16 cellular contexts compared by ENCODE assay signal in the genomic region with DNA sequence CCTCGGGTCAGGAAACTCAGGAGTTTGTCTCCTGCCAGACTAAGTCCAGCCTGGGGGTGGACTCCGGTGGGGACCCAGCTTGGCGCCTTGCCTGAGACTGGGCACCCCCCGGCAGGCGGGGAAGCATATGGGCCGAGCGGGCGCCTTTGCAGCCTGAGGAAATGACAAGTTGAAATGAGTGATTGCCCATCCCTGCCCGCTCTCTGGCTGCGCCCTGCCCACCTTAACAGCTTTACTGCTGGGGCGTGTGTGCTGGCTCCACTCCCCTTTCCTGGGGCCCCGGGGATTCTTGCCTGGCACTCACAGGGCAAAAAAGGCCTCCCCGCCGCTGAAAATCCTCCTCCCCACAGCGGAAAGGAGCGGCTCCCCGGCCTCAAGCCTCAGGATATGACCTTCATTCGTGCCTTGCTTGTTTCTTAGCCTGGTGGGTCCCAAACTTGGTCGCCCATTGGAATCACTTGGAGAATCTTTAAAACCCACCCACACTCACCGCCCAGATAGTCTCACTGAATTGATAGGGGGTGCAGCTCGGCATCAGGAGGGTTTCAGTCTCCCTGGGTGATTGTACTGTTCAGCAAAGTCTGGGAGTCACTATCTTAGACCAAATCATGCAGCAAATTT. TPM values are rescaled to one million over a fixed set of nuclear protein-coding genes. Genes with fewer than 3 reads are reported as not detected.
DNase-seq lines count a peak whose midpoint lies in the region; ATAC-seq and TF ChIP-seq lines count a peak whose summit lies in the region.
"Had no signal": no experiment of that assay in that cellular context is flagged by ENCODE, and none has a peak within 500 bp of the region (broad histone marks: within the 10 kb centered on the region; RNA-seq: fewer than 3 reads in every experiment).

No MANE protein-coding gene starts in this region.

- H2AK5ac ChIP-seq in mesenchymal stem cell (ENCODE audit: low read length, severe bottlenecking) = no peak overlapping the region

- H3K36me3 ChIP-seq in gastroesophageal sphincter (no peaks in the 10 kb centered on the region), mesenchymal stem cell (ENCODE audit: control insufficient read depth in 1 of 2, insufficient read depth in 2 of 2, low read depth in 1 of 2, low read length in 2 of 2) (no peaks in the 10 kb centered on the region)
- H3K36me3 ChIP-seq: upper lobe of left lung had no signal

- H3K9me3 ChIP-seq in gastroesophageal sphincter (no peaks in the 10 kb centered on the region), mesenchymal stem cell (ENCODE audit: control insufficient read depth, low read length) (no peaks in the 10 kb centered on the region)
- H3K9me3 ChIP-seq: upper lobe of left lung had no signal

- H2BK12ac ChIP-seq in mesenchymal stem cell (ENCODE audit: low read length in 2 of 2) = no peak overlapping the region

- H4K91ac ChIP-seq in mesenchymal stem cell (ENCODE audit: low read length) = no peak overlapping the region

- no peaks in the 10 kb centered on the region for H3K36me3 Mint-ChIP-seq in nephron progenitor cell (ENCODE audit: low read depth)

- no peaks in the 10 kb centered on the region for H3K9me3 Mint-ChIP-seq in nephron progenitor cell
- H3K9me3 Mint-ChIP-seq: activated CD4-positive, alpha-beta T cell treated with anti-CD3 and anti-CD28 coated beads, Interleukin-2, amount 10 ng/mL, durations not matched to agents 24 days and 14 days had no signal

- TF ChIP-seq CTCF in AG04449 (IDR thresholded peaks at IDR 0.05; ENCODE audit: insufficient read depth, low read length, missing control alignments) (no peak), epithelial cell of proximal tubule (conservative IDR thresholded peaks at IDR 0.05; ENCODE audit: low read depth, low read length) (no peak), nephron progenitor cell (IDR thresholded peaks at IDR 0.05) (no peak), gastroesophageal sphincter (IDR thresholded peaks at IDR 0.05) (no peak)

- H2BK120ac ChIP-seq in mesenchymal stem cell (ENCODE audit: low read depth, low read length) = no peak overlapping the region

- DNase-seq in AG04449 (ENCODE audit: low read depth, low spot score) (no peak), NCI-H2227 treated with DMSO at 0.1 percent for 48 hours (lab: John Stamatoyannopoulos, UW) (peak; percentile 33), epithelial cell of proximal tubule (ENCODE audit: low read depth) (no peak), nephron progenitor cell (no peak), activated gamma-delta T cell treated with Interleukin-2 at 50 U/mL for 16 hours (no peak), mesenchymal stem cell (no peak)
- DNase-seq: activated CD4-positive, alpha-beta T cell treated with anti-CD3 and anti-CD28 coated beads, Interleukin-2, amount 10 ng/mL, durations not matched to agents 24 days and 14 days; activated effector memory CD4-positive, alpha-beta T cell treated with Interleukin-2 at 50 U/mL for 16 hours; foreskin melanocyte; NCI-H1694; SW 1271; upper lobe of left lung had no signal

- H3K27ac ChIP-seq in gastroesophageal sphincter (peak overlapping the region in 1 of 4 donors; percentile 3), mesenchymal stem cell (ENCODE audit: low read length, poor library complexity, severe bottlenecking) (no peak overlapping the region)
- H3K27ac ChIP-seq: upper lobe of left lung had no signal

- H3K18ac ChIP-seq in mesenchymal stem cell (ENCODE audit: low read depth in 1 of 2, low read length in 2 of 2) = no peak overlapping the region

- TF ChIP-seq POLR2A in gastroesophageal sphincter (IDR thresholded peaks at IDR 0.05) = no peak

- H2BK5ac ChIP-seq in mesenchymal stem cell (ENCODE audit: low read depth, low read length, poor library complexity, severe bottlenecking) = no peak overlapping the region

- no peak overlapping the region for H3K27ac Mint-ChIP-seq in nephron progenitor cell
- H3K27ac Mint-ChIP-seq: activated CD4-positive, alpha-beta T cell treated with anti-CD3 and anti-CD28 coated beads, Interleukin-2, amount 10 ng/mL, durations not matched to agents 24 days and 14 days had no signal

- no peak overlapping the region for H3K23ac ChIP-seq in mesenchymal stem cell (ENCODE audit: low read length in 2 of 2)

- H3K4me3 ChIP-seq in AG04449 (ENCODE audit: low read depth, low read length) = peak overlapping the region; percentile 23
- peak overlapping the region; percentile 6 for H3K4me3 ChIP-seq in epithelial cell of proximal tubule (ENCODE audit: low read depth, low read length)
- peak overlapping the region in 1 of 2 donors; percentile 30 for H3K4me3 ChIP-seq in gastroesophageal sphincter
- no peak overlapping the region for H3K4me3 ChIP-seq in mesenchymal stem cell (ENCODE audit: insufficient read depth in 1 of 2, low read depth in 1 of 2, low read length in 2 of 2)
- H3K4me3 ChIP-seq: lung had no signal

- H3K27me3 ChIP-seq in gastroesophageal sphincter (peaks cover 32% of the 10 kb centered on the region), mesenchymal stem cell (ENCODE audit: control insufficient read depth in 1 of 2, insufficient read depth in 1 of 2, low read length in 2 of 2) (peaks cover 69 to 72% of the 10 kb centered on the region in 2 experiments)

- CTCF ChIA-PET in AG04449 (lab: Yijun Ruan, JAX) = no interaction called here

- no peak overlapping the region for H2AFZ ChIP-seq in mesenchymal stem cell (ENCODE audit: low read depth, low read length)

- ATAC-seq in HG03135 (IDR thresholded peaks at IDR 0.05; ENCODE audit: unreplicated experiment) (no peak), gastroesophageal sphincter (no peak)

- TF ChIP-seq EP300 in gastroesophageal sphincter (IDR thresholded peaks at IDR 0.05) = no peak

- peaks cover 45% of the 10 kb centered on the region for H3K4me1 Mint-ChIP-seq in nephron progenitor cell
- H3K4me1 Mint-ChIP-seq: activated CD4-positive, alpha-beta T cell treated with anti-CD3 and anti-CD28 coated beads, Interleukin-2, amount 10 ng/mL, durations not matched to agents 24 days and 14 days had no signal

- WGBS in gastroesophageal sphincter (ENCODE audit: low coverage in 1 of 2), 2 donors = 40% methylated on average over 1 of the region's 21 CpGs; no CpG with 5 or more reads in 1 of the 2 donors
- WGBS in mesenchymal stem cell = 38% methylated on average over 21 of the region's 21 CpGs

- no peak overlapping the region for H3K4ac ChIP-seq in mesenchymal stem cell (ENCODE audit: low read depth in 1 of 2, low read length in 2 of 2)

- H3K27me3 Mint-ChIP-seq in nephron progenitor cell (ENCODE audit: low read depth, poor library complexity) = peaks cover 75% of the 10 kb centered on the region

- no peaks in the 10 kb centered on the region for H3K79me1 ChIP-seq in mesenchymal stem cell (replicated peaks; ENCODE audit: low read length, poor library complexity, severe bottlenecking)

- H3K14ac ChIP-seq in mesenchymal stem cell (ENCODE audit: low read length in 2 of 2) = no peak overlapping the region

- H2BK15ac ChIP-seq in mesenchymal stem cell (ENCODE audit: low read depth, poor library complexity, severe bottlenecking) = no peak overlapping the region

- H4K8ac ChIP-seq in mesenchymal stem cell (ENCODE audit: low read length) = no peak overlapping the region

- no peak overlapping the region for H3K4me2 ChIP-seq in mesenchymal stem cell (ENCODE audit: low read length, poor library complexity, severe bottlenecking)

- H3K9ac ChIP-seq in mesenchymal stem cell (ENCODE audit: low read length) = no peak overlapping the region

- POLR2A ChIA-PET in AG04449 (lab: Yijun Ruan, JAX) = no interaction called here

- H3K4me1 ChIP-seq in gastroesophageal sphincter (peaks cover 2 to 28% (median 10%) of the 10 kb centered on the region in 3 donors), mesenchymal stem cell (ENCODE audit: control insufficient read depth, insufficient read depth, low read depth, low read length) (peaks cover 11% of the 10 kb centered on the region)

- peak overlapping the region; percentile 77 for H3K4me3 Mint-ChIP-seq in nephron progenitor cell
- H3K4me3 Mint-ChIP-seq: activated CD4-positive, alpha-beta T cell treated with anti-CD3 and anti-CD28 coated beads, Interleukin-2, amount 10 ng/mL, durations not matched to agents 24 days and 14 days had no signal

RNA-seq across cellular contexts. Expression of a gene that starts 1.5 kb away (rescaled TPM):
- total RNA-seq in epithelial cell of proximal tubule (0.69 and 0.80 TPM in 2 replicates), gastroesophageal sphincter (1 to 10 TPM in 1 of 4 donors, under 1 TPM in 2, not detected in 1; 0.39 to 1.2 (median 0.54) TPM)
- 1.3 TPM for polyA plus RNA-seq in mesenchymal stem cell (2013, experiment 1 of 2)
- 1.1 TPM for polyA plus RNA-seq in mesenchymal stem cell (2013, experiment 2 of 2)
- total RNA-seq: activated CD4-positive, alpha-beta T cell treated with anti-CD3 and anti-CD28 coated beads, Interleukin-2, amount 10 ng/mL, durations not matched to agents 24 days and 14 days; H4 had no signal

Comparison
In these comparisons a context has a peak if more than half of its experiments do, and no peak if none do; other contexts are left out.
1. H3K4me3 ChIP-seq: peak in AG04449 (single experiment) and epithelial cell of proximal tubule (single experiment); none in mesenchymal stem cell (0 of 2).